ENCODE assay signal across 12 cellular contexts in the genomic region with DNA sequence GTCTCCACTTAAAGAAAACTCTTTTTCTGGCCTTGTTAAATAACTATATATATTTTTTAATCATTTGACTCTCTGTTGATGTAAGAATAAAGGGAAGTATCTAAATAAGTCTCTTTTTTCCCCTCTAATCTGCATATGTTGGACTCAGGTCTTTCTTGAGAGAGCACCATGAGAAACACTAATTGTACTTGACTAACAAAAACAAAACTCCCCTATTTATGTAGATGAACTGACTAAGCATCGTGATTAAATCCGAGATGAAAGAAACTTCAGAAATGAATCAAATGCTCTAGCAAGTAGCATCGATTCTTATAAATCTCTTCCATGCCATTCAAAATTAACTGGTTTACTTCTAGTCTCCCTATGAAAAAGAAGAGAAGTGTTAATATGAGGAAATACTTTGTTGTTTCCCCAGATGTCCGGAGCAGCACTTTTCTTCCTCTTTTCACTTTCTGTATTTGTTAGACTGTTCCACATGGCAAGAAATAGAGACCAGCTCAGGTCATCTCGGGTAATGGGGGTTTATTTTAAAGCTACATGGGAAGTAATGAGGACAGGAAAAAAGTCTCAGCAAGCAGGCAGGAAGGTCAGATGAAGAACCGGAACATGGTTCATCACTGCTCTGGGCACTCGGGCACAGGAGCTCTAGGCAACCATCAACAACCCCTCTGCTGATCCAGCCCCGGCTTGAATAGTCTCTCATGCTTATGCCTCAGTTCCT.
DNase-seq lines count a peak whose midpoint lies in the region; ATAC-seq lines count a peak whose summit lies in the region.
"Had no signal": no experiment of that assay in that cellular context is flagged by ENCODE, and none has a peak within 500 bp of the region (broad histone marks: within the 10 kb centered on the region; RNA-seq: fewer than 3 reads in every experiment).

No MANE protein-coding gene starts in this region.

- no peaks in the 10 kb centered on the region for H3K27me3 Mint-ChIP-seq in IgD-negative memory B cell
- no peaks in the 10 kb centered on the region for H3K27me3 Mint-ChIP-seq in activated T-helper 1 cell treated with anti-CD3 and anti-CD28 coated beads, Interleukin-12 subunit alpha, Interleukin-12 subunit beta, Interleukin-2, Interleukin-4 antibody, amounts not matched to agents 30 ng/mL and 10 ng/mL and 1 ng/mL, durations not matched to agents 14 hours and 24 hours and 36 hours (ENCODE audit: insufficient read depth)

- H3K36me3 Mint-ChIP-seq in IgD-negative memory B cell = no peaks in the 10 kb centered on the region
- no peaks in the 10 kb centered on the region for H3K36me3 Mint-ChIP-seq in activated T-helper 1 cell treated with anti-CD3 and anti-CD28 coated beads, Interleukin-12 subunit alpha, Interleukin-12 subunit beta, Interleukin-2, Interleukin-4 antibody, amounts not matched to agents 30 ng/mL and 10 ng/mL and 1 ng/mL, durations not matched to agents 14 hours and 24 hours and 36 hours (ENCODE audit: low read depth)

- no peaks in the 10 kb centered on the region for H3K4me1 ChIP-seq in Karpas-422 (ENCODE audit: low read length)

- peak overlapping the region; percentile 40 to 91 (median 76) for H3K4me3 Mint-ChIP-seq in IgD-negative memory B cell
- H3K4me3 Mint-ChIP-seq in activated T-helper 1 cell treated with anti-CD3 and anti-CD28 coated beads, Interleukin-12 subunit alpha, Interleukin-12 subunit beta, Interleukin-2, Interleukin-4 antibody, amounts not matched to agents 30 ng/mL and 10 ng/mL and 1 ng/mL, durations not matched to agents 14 hours and 24 hours and 36 hours = no peak overlapping the region

- H4K20me1 ChIP-seq in Karpas-422 (ENCODE audit: insufficient read depth, low read depth, low read length) = no peaks in the 10 kb centered on the region

- H3K27ac Mint-ChIP-seq in IgD-negative memory B cell = peak overlapping the region; percentile 2 to 59 (median 17)
- H3K27ac Mint-ChIP-seq in activated T-helper 1 cell treated with anti-CD3 and anti-CD28 coated beads, Interleukin-12 subunit alpha, Interleukin-12 subunit beta, Interleukin-2, Interleukin-4 antibody, amounts not matched to agents 30 ng/mL and 10 ng/mL and 1 ng/mL, durations not matched to agents 14 hours and 24 hours and 36 hours = no peak overlapping the region

- ATAC-seq in HG02759 (IDR thresholded peaks at IDR 0.05; ENCODE audit: unreplicated experiment) = peak; percentile 89

- no peaks in the 10 kb centered on the region for H3K27me3 ChIP-seq in Karpas-422 (ENCODE audit: low read length)

- no peak overlapping the region for H3K4me2 ChIP-seq in Karpas-422 (ENCODE audit: low read depth, low read length, poor library complexity, severe bottlenecking)

- H2AFZ ChIP-seq in Karpas-422 (ENCODE audit: low read length) = no peak overlapping the region

- no peaks in the 10 kb centered on the region for H3K36me3 ChIP-seq in Karpas-422 (ENCODE audit: insufficient read depth, low read length)

- DNase-seq in GM19240 (ENCODE audit: insufficient read length, low spot score) (peak; percentile 1), pons (ENCODE audit: low spot score) (peak; percentile 92), SK-N-DZ (ENCODE audit: low spot score) (no peak), EL (no peak), Karpas-422 (no peak)
- DNase-seq in activated T-helper 1 cell treated with anti-CD3 and anti-CD28 coated beads, Interleukin-12 subunit alpha, Interleukin-12 subunit beta, Interleukin-2, Interleukin-4 antibody, amounts not matched to agents 30 ng/mL and 10 ng/mL and 1 ng/mL, durations not matched to agents 14 hours and 24 hours and 36 hours (ENCODE audit: low spot score) = no peak
- DNase-seq: activated CD8-positive, alpha-beta memory T cell treated with anti-CD3 and anti-CD28 coated beads, Interleukin-2, amount 50 U/mL, for 48 hours; central memory CD4-positive, alpha-beta T cell; glutamatergic neuron; SHP77 treated with DMSO at 0.1 percent for 48 hours had no signal

- intact Hi-C loops in activated T-helper 1 cell treated with anti-CD3 and anti-CD28 coated beads, Interleukin-12 subunit alpha, Interleukin-12 subunit beta, Interleukin-2, Interleukin-4 antibody, amounts not matched to agents 30 ng/mL and 10 ng/mL and 1 ng/mL, durations not matched to agents 14 hours and 24 hours and 36 hours (cut with micrococcal nuclease) = no loop called here

- H3K9me3 ChIP-seq in Karpas-422 (ENCODE audit: low read length) = peaks cover 6% of the 10 kb centered on the region

- no peak overlapping the region for H3K4me3 ChIP-seq in Karpas-422 (ENCODE audit: low read length)

- H3K27ac ChIP-seq in Karpas-422 (ENCODE audit: low read length) = no peak overlapping the region

- H3K9ac ChIP-seq in Karpas-422 (ENCODE audit: low read length) = no peak overlapping the region

- no peaks in the 10 kb centered on the region for H3K79me2 ChIP-seq in Karpas-422 (ENCODE audit: low read length)

- no peaks in the 10 kb centered on the region for H3K9me3 Mint-ChIP-seq in IgD-negative memory B cell
- peaks cover 5% of the 10 kb centered on the region for H3K9me3 Mint-ChIP-seq in activated T-helper 1 cell treated with anti-CD3 and anti-CD28 coated beads, Interleukin-12 subunit alpha, Interleukin-12 subunit beta, Interleukin-2, Interleukin-4 antibody, amounts not matched to agents 30 ng/mL and 10 ng/mL and 1 ng/mL, durations not matched to agents 14 hours and 24 hours and 36 hours

- H3K9me2 ChIP-seq in Karpas-422 (replicated peaks; ENCODE audit: insufficient read depth, low read length) = no peaks in the 10 kb centered on the region

- H3K4me1 Mint-ChIP-seq in IgD-negative memory B cell = peaks cover 15 to 25% (median 22%) of the 10 kb centered on the region in 3 donors
- H3K4me1 Mint-ChIP-seq in activated T-helper 1 cell treated with anti-CD3 and anti-CD28 coated beads, Interleukin-12 subunit alpha, Interleukin-12 subunit beta, Interleukin-2, Interleukin-4 antibody, amounts not matched to agents 30 ng/mL and 10 ng/mL and 1 ng/mL, durations not matched to agents 14 hours and 24 hours and 36 hours (ENCODE audit: low read depth) = no peaks in the 10 kb centered on the region

Comparison
In these comparisons a context has a peak if more than half of its experiments do, and no peak if none do; other contexts are left out.
1. DNase-seq: peak in GM19240 (single experiment) and pons (single experiment); none in SK-N-DZ (single experiment), activated T-helper 1 cell treated with anti-CD3 and anti-CD28 coated beads, Interleukin-12 subunit alpha, Interleukin-12 subunit beta, Interleukin-2, Interleukin-4 antibody, amounts not matched to agents 30 ng/mL and 10 ng/mL and 1 ng/mL, durations not matched to agents 14 hours and 24 hours and 36 hours (single experiment), EL (single experiment) and Karpas-422 (single experiment).